Comparison of ENCODE assay signal across 8 cellular contexts in the genomic region with DNA sequence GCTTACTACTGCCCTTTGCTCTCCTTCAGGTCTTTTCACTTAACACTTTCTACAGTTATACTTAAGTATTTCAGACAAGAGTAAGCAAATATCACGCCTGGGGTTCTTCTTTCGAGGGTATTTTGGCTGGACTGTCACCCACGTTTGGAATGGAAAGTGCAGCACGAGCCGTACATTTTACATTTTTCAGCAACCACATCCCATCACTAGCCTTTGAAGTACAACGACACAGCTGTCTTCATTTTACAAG. TPM values are rescaled to one million over a fixed set of nuclear protein-coding genes. Genes with fewer than 3 reads are reported as not detected.
A peak's percentile ranks its signal among the peaks of the same experiment; 100 is the strongest.
DNase-seq lines count a peak whose midpoint lies in the region; ATAC-seq and TF ChIP-seq lines count a peak whose summit lies in the region.

No MANE protein-coding gene starts in this region.

- peaks cover 6% of the 10 kb centered on the region for H3K36me3 Mint-ChIP-seq in activated naive CD4-positive, alpha-beta T cell treated with anti-CD3 and anti-CD28 coated beads for 36 hours (ENCODE audit: low read depth)

- H3K36me3 ChIP-seq in liver (ENCODE audit: control insufficient read depth in 4 of 4, insufficient read depth in 3 of 4, low read depth in 1 of 4, low read length in 3 of 4) (peaks cover 0 to 2% (median 0%) of the 10 kb centered on the region in 4 donors), tibial nerve (no peaks in the 10 kb centered on the region)

- DNase-seq in activated naive CD4-positive, alpha-beta T cell treated with anti-CD3 and anti-CD28 coated beads for 36 hours = no peak
- no peak for DNase-seq in activated naive CD4-positive, alpha-beta T cell (lab: John Stamatoyannopoulos, UW)
- DNase-seq in tibial nerve (ENCODE audit: low spot score in 2 of 2) (no peak), HPDE6-E6E7 (ENCODE audit: extremely low spot score) (no peak), OCI-M2 (lab: John Stamatoyannopoulos, UW; ENCODE audit: unreplicated experiment) (no peak)

- H3K27ac ChIP-seq in angular gyrus (ENCODE audit: low read depth, low read length) (peak overlapping the region; percentile 99), liver (ENCODE audit: low read depth in 1 of 2, low read length in 2 of 2) (peak overlapping the region; percentile 91 to 96), tibial nerve (peak overlapping the region; percentile 89 to 98 (median 98))

- H3K4me1 ChIP-seq in liver (ENCODE audit: control insufficient read depth in 4 of 4, insufficient read depth in 4 of 4, low read length in 3 of 4) (peaks cover 2 to 21% (median 7%) of the 10 kb centered on the region in 4 donors), tibial nerve (peaks cover 0 to 37% (median 12%) of the 10 kb centered on the region in 4 donors)

- no peaks in the 10 kb centered on the region for H3K27me3 Mint-ChIP-seq in activated naive CD4-positive, alpha-beta T cell treated with anti-CD3 and anti-CD28 coated beads for 36 hours (ENCODE audit: low read depth)

- intact Hi-C loops in activated naive CD4-positive, alpha-beta T cell treated with anti-CD3 and anti-CD28 coated beads for 36 hours (cut with micrococcal nuclease) = loop anchor here (1.0 to 10.0 kb wide), 18 partner anchors 63 to 1269 kb away; partner anchors contain the start of genes BRMS1L, EAPP, NFKBIA and PRORP

- TF ChIP-seq POLR2A in tibial nerve (IDR thresholded peaks at IDR 0.05) = no peak

- H3K27me3 ChIP-seq in liver (ENCODE audit: control insufficient read depth in 4 of 4, insufficient read depth in 4 of 4, low read length in 3 of 4) = no peaks in the 10 kb centered on the region
- H3K27me3 ChIP-seq in tibial nerve = no peaks in the 10 kb centered on the region

- H3K4me1 Mint-ChIP-seq in activated naive CD4-positive, alpha-beta T cell treated with anti-CD3 and anti-CD28 coated beads for 36 hours (ENCODE audit: low read depth) = peaks cover 25% of the 10 kb centered on the region

- TF ChIP-seq EP300 in tibial nerve (IDR thresholded peaks at IDR 0.05) = no peak

- ATAC-seq in GM19324 (IDR thresholded peaks at IDR 0.05; ENCODE audit: low FRiP score, unreplicated experiment) = no peak

- H3K9me3 Mint-ChIP-seq in activated naive CD4-positive, alpha-beta T cell treated with anti-CD3 and anti-CD28 coated beads for 36 hours = no peaks in the 10 kb centered on the region

- peak overlapping the region; percentile 91 to 99 for H3K9ac ChIP-seq in liver (ENCODE audit: low read depth in 1 of 2, low read length in 2 of 2)

- H3K4me3 Mint-ChIP-seq in activated naive CD4-positive, alpha-beta T cell treated with anti-CD3 and anti-CD28 coated beads for 36 hours = peak overlapping the region; percentile 89

- peak in 1 of 2 donors; percentile 3 for TF ChIP-seq RAD21 in liver (IDR thresholded peaks at IDR 0.05)

- H3K27ac Mint-ChIP-seq in activated naive CD4-positive, alpha-beta T cell treated with anti-CD3 and anti-CD28 coated beads for 36 hours = peak overlapping the region; percentile 98

- WGBS in liver = 0% methylated on average over 6 of the region's 6 CpGs
- WGBS in tibial nerve, 2 donors = 0 to 1% methylated on average over 6 of the region's 6 CpGs

- no peaks in the 10 kb centered on the region for H3K9me3 ChIP-seq in liver (ENCODE audit: control insufficient read depth in 4 of 4, low read length in 3 of 4)
- H3K9me3 ChIP-seq in tibial nerve = no peaks in the 10 kb centered on the region

- CTCF ChIA-PET in activated naive CD4-positive, alpha-beta T cell treated with anti-CD3 and anti-CD28 coated beads for 36 hours (lab: Charles Lee) = interaction anchor here (0.7 to 1.1 kb wide), 5 partner anchors 8 to 368 kb away, joined by 3 to 5 read pairs (median 4); no protein-coding TSS in a partner anchor

- H3K4me3 ChIP-seq in liver (ENCODE audit: low read depth in 1 of 3, low read length in 3 of 3) (peak overlapping the region; percentile 80 to 85 (median 81)), tibial nerve (peak overlapping the region; percentile 60 to 95 (median 89))

- TF ChIP-seq CTCF in liver (IDR thresholded peaks at IDR 0.05; ENCODE audit: low read depth, low read length, missing input control) = no peak
- TF ChIP-seq CTCF in tibial nerve (IDR thresholded peaks at IDR 0.05) = no peak

TF ChIP-seq in liver, 16 proteins besides CTCF, POLR2A, EP300 and RAD21:
- TF ChIP-seq, protein P1, sequence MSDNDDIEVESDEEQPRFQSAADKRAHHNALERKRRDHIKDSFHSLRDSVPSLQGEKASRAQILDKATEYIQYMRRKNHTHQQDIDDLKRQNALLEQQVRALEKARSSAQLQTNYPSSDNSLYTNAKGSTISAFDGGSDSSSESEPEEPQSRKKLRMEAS (IDR thresholded peaks at IDR 0.05) = peak; percentile 56
- no peak for TF ChIP-seq FOXA1 (IDR thresholded peaks at IDR 0.05)

RNA-seq across cellular contexts. Expression of gene FAM177A1, which starts 0.3 kb away (rescaled TPM):
- total RNA-seq in activated naive CD4-positive, alpha-beta T cell treated with anti-CD3 and anti-CD28 coated beads for 36 hours = 10 to 100 TPM; 55.0 to 58.5 TPM
- 10 to 100 TPM; 12.8 to 38.2 TPM for total RNA-seq in liver
- 10 to 100 TPM; 40.7 to 69.5 TPM for polyA plus RNA-seq in liver
- total RNA-seq in tibial nerve = 10 to 100 TPM; 24.0 to 74.1 (median 46.3) TPM
